In the genomic region with DNA sequence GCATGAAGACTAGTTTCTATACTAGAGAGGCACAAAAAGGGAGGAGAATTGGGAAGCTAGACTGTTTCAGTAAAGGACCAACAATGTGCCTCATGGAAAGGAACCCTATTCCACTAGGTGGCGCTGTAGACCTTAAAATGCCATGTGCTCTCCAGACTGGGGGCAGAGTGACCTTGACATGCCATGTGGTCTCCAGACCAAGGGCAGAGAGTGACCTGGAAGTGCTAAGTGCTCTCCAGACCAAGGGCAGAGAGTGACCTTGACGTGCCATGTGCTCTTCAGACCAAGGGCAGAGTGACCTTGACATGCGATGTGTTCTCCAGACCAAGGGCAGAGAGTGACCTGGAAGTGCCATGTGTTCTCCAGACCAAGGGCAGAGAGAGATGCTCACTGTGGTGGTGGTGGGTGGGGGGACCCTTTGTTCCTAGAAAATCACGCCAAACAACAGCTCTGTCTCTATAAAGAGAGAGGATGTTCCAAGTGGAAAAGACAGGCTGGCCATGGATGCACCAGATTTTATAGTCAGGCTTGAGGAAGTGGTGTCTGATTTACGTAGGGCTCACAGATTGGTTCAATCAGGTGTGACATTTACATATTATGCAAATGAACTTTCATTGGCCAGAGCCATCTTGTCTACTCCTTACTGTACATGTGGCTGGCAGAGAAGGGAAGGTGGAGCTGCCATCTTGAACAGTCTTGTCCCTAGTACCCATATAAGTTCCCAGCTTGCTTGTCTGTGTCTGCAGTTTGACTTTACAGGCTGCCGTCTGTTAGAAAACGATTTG, we compare ENCODE assay signal across 8 cellular contexts.
DNase-seq lines count a peak whose midpoint lies in the region; ATAC-seq and TF ChIP-seq lines count a peak whose summit lies in the region.

No MANE protein-coding gene starts in this region.

- no peak overlapping the region for H3K4me3 ChIP-seq in endodermal cell (ENCODE audit: low read length)
- H3K4me3 ChIP-seq in retinal pigment epithelial cell (ENCODE audit: low read length), result no peak overlapping the region

- H3K36me3 ChIP-seq in endodermal cell (ENCODE audit: control insufficient read depth, insufficient read depth, low read length), result no peaks in the 10 kb centered on the region

- DNase-seq in activated T-cell treated with anti-CD3 and anti-CD28 coated beads for 48 hours (ENCODE audit: low read depth) (peak; percentile 2), activated T-cell treated with anti-CD3 and anti-CD28 coated beads for 4 hours (no peak), NCI-H82 (lab: John Stamatoyannopoulos, UW) (peak; percentile 79), endodermal cell (peak; percentile 88), retinal pigment epithelial cell (ENCODE audit: low read depth) (peak; percentile 6)
- DNase-seq in activated effector memory CD4-positive, alpha-beta T cell treated with anti-CD3 and anti-CD28 coated beads, Interleukin-2, amount 50 U/mL, for 16 hours, result no peak

- H3K36me3 Mint-ChIP-seq in endodermal cell (ENCODE audit: low read depth), result peaks cover 9% of the 10 kb centered on the region

- ATAC-seq in HG02973 (IDR thresholded peaks at IDR 0.05; ENCODE audit: unreplicated experiment), result peak; percentile 63
- ATAC-seq in GM19467 (IDR thresholded peaks at IDR 0.05; ENCODE audit: unreplicated experiment), result no peak

- no peak overlapping the region for H3K9ac ChIP-seq in endodermal cell (ENCODE audit: extremely low read depth, low read length, poor library complexity, severe bottlenecking)

- 81 to 83% methylated on average over 6 to 7 of the region's 7 CpGs for WGBS in endodermal cell (ENCODE audit: insufficient coverage in 1 of 2, insufficient read length in 1 of 2), 2 experiments

- H3K27me3 ChIP-seq in endodermal cell (ENCODE audit: control insufficient read depth, insufficient read depth, low read length, poor library complexity, severe bottlenecking), result no peaks in the 10 kb centered on the region

- H3K27ac Mint-ChIP-seq in endodermal cell, result no peak overlapping the region

- peaks cover 7% of the 10 kb centered on the region for H3K9me3 ChIP-seq in endodermal cell (ENCODE audit: control insufficient read depth, low read length)

- no peak overlapping the region for H3K27ac ChIP-seq in endodermal cell (ENCODE audit: low read depth, low read length)

- peaks cover 15% of the 10 kb centered on the region for H3K4me1 Mint-ChIP-seq in endodermal cell

- TF ChIP-seq CTCF in endodermal cell (conservative IDR thresholded peaks at IDR 0.05) (peak; percentile 89), retinal pigment epithelial cell (conservative IDR thresholded peaks at IDR 0.05; ENCODE audit: low read depth, low read length) (peak; percentile 58)

- H3K9me3 Mint-ChIP-seq in endodermal cell, result peaks cover 16% of the 10 kb centered on the region

- H3K4me3 Mint-ChIP-seq in endodermal cell, result no peak overlapping the region

- H3K27me3 Mint-ChIP-seq in endodermal cell (ENCODE audit: insufficient read depth), result no peaks in the 10 kb centered on the region

- H3K4me1 ChIP-seq in endodermal cell (ENCODE audit: control insufficient read depth, insufficient read depth, low read length), result no peaks in the 10 kb centered on the region

Comparison
In these comparisons a context has a peak if more than half of its experiments do, and no peak if none do; other contexts are left out.
1. DNase-seq: peak in activated T-cell treated with anti-CD3 and anti-CD28 coated beads for 48 hours (single experiment), NCI-H82 (single experiment), endodermal cell (single experiment) and retinal pigment epithelial cell (single experiment); none in activated T-cell treated with anti-CD3 and anti-CD28 coated beads for 4 hours (single experiment) and activated effector memory CD4-positive, alpha-beta T cell treated with anti-CD3 and anti-CD28 coated beads, Interleukin-2, amount 50 U/mL, for 16 hours (single experiment).